Comparison of ENCODE assay signal across 2 cellular contexts in genomic region chr5:167764650-167765289, GRCh38.
TF ChIP-seq lines count a peak whose summit lies in the region.

No MANE protein-coding gene starts in this region.

TF ChIP-seq in GM23338, 12 proteins besides CTCF, POLR2A, EP300 and RAD21:
- TF ChIP-seq NANOG (IDR thresholded peaks at IDR 0.05; ENCODE audit: borderline replicate concordance), result no peak
- no peak for TF ChIP-seq ETS1 (IDR thresholded peaks at IDR 0.05)
- TF ChIP-seq JUNB (IDR thresholded peaks at IDR 0.05; ENCODE audit: unreplicated experiment), result no peak
- TF ChIP-seq ZNF331 (CRISPR knock-in tag; IDR thresholded peaks at IDR 0.05; ENCODE audit: low read depth), result no peak
- TF ChIP-seq POLR2AphosphoS5 (IDR thresholded peaks at IDR 0.05; ENCODE audit: low read depth), result no peak
- no peak for TF ChIP-seq EZH2 (IDR thresholded peaks at IDR 0.05; ENCODE audit: low read depth, unreplicated experiment)
- TF ChIP-seq CREB1 (CRISPR knock-in tag; IDR thresholded peaks at IDR 0.05; ENCODE audit: low read depth), result no peak
- TF ChIP-seq ZNF114 (CRISPR knock-in tag; IDR thresholded peaks at IDR 0.05), result no peak
- TF ChIP-seq STAT1 (IDR thresholded peaks at IDR 0.05; ENCODE audit: unreplicated experiment), result no peak
- TF ChIP-seq REST (IDR thresholded peaks at IDR 0.05; ENCODE audit: unreplicated experiment), result no peak
- no peak for TF ChIP-seq EZH2phosphoT487 (IDR thresholded peaks at IDR 0.05; ENCODE audit: unreplicated experiment)
- no peak for TF ChIP-seq ZNF462 (CRISPR knock-in tag; IDR thresholded peaks at IDR 0.05)

TF ChIP-seq in HepG2, 621 proteins besides CTCF, POLR2A, EP300 and RAD21 (continued from another document):
- TF ChIP-seq PCBP1 (IDR thresholded peaks at IDR 0.05; ENCODE audit: borderline replicate concordance, low read depth, low read length) (no peak), MED8 (CRISPR knock-in tag; IDR thresholded peaks at IDR 0.05; ENCODE audit: insufficient replicate concordance) (no peak), ZNF589 (CRISPR knock-in tag; conservative IDR thresholded peaks at IDR 0.05) (no peak), TBX3 (IDR thresholded peaks at IDR 0.05; ENCODE audit: borderline replicate concordance) (no peak), MXI1 (IDR thresholded peaks at IDR 0.05; ENCODE audit: borderline replicate concordance, low read depth, low read length) (no peak), ZFP91 (CRISPR knock-in tag; IDR thresholded peaks at IDR 0.05; ENCODE audit: borderline replicate concordance) (no peak), ZNF777 (CRISPR knock-in tag; IDR thresholded peaks at IDR 0.05) (no peak), HMG20A (CRISPR knock-in tag; IDR thresholded peaks at IDR 0.05; ENCODE audit: borderline replicate concordance) (no peak), FOXA3 (CRISPR knock-in tag; IDR thresholded peaks at IDR 0.05) (no peak), ZFAT (CRISPR knock-in tag; conservative IDR thresholded peaks at IDR 0.05) (no peak)
